In genomic region chrX:37818031-37818430, GRCh38 we compare ENCODE assay signal across 11 cellular contexts. TPM values are rescaled to one million over a fixed set of nuclear protein-coding genes. Genes with fewer than 3 reads are reported as not detected.
DNase-seq lines count a peak whose midpoint lies in the region; ATAC-seq lines count a peak whose summit lies in the region.
"Had no signal": no experiment of that assay in that cellular context is flagged by ENCODE, and none has a peak within 500 bp of the region (broad histone marks: within the 10 kb centered on the region; RNA-seq: fewer than 3 reads in every experiment).

No MANE protein-coding gene starts in this region.

- H3K4me3 Mint-ChIP-seq in naive B cell = peak overlapping the region; percentile 64 to 86 (median 73)

- no peaks in the 10 kb centered on the region for H3K27me3 Mint-ChIP-seq in naive B cell

- H3K4me1 Mint-ChIP-seq in naive B cell = peaks cover 55 to 79% (median 60%) of the 10 kb centered on the region in 3 donors

- no peak overlapping the region for H3K27ac ChIP-seq in substantia nigra (ENCODE audit: low read depth, low read length, poor library complexity, severe bottlenecking)
- H3K27ac ChIP-seq: GM23248 had no signal

- H3K36me3 Mint-ChIP-seq in naive B cell = no peaks in the 10 kb centered on the region

- peaks cover 0 to 5% (median 0%) of the 10 kb centered on the region in 7 donors for H3K9me3 Mint-ChIP-seq in naive B cell

- DNase-seq in MV-4-11 (lab: John Stamatoyannopoulos, UW) (peak; percentile 55), naive B cell (peak; percentile 61), NCI-H1436 treated with DMSO at 0.1 percent for 48 hours (lab: John Stamatoyannopoulos, UW) (no peak), substantia nigra (lab: John Stamatoyannopoulos, UW) (no peak)
- no peak for DNase-seq in activated CD8-positive, alpha-beta memory T cell treated with anti-CD3 and anti-CD28 coated beads, Interleukin-2, amount 50 U/mL, for 48 hours
- DNase-seq: activated CD4-positive, alpha-beta T cell treated with anti-CD3 and anti-CD28 coated beads for 4 hours; DMS79 treated with DMSO at 0.1 percent for 48 hours; GM23248; nucleus accumbens had no signal

- peak; percentile 52 for ATAC-seq in GM19043 (IDR thresholded peaks at IDR 0.05; ENCODE audit: low read depth, unreplicated experiment)
- ATAC-seq in HG02798 (IDR thresholded peaks at IDR 0.05; ENCODE audit: poor library complexity, unreplicated experiment) = peak; percentile 53
- ATAC-seq in naive B cell (ENCODE audit: low read depth in 2 of 2) = peak; percentile 87

- peak overlapping the region; percentile 92 to 98 (median 96) for H3K27ac Mint-ChIP-seq in naive B cell

RNA-seq across cellular contexts. Expression of gene DYNLT3, which starts 29.3 kb away (rescaled TPM):
- 10 to 100 TPM; 24.3 to 52.2 (median 32.7) TPM for polyA plus RNA-seq in naive B cell (ENCODE audit: low read depth in 6 of 6)

RNA-seq across cellular contexts. Expression of gene CYBB, which starts 38.2 kb away (rescaled TPM):
- 100 to 1,000 TPM in 5 of 6 donors, 10 to 100 TPM in 1; 81.2 to 182 (median 161) TPM for polyA plus RNA-seq in naive B cell (ENCODE audit: low read depth in 6 of 6)
- polyA plus RNA-seq: GM23248 had no signal

Comparison
In these comparisons a context has a peak if more than half of its experiments do, and no peak if none do; other contexts are left out.
1. DNase-seq: peak in MV-4-11 (single experiment) and naive B cell (single experiment); none in NCI-H1436 treated with DMSO at 0.1 percent for 48 hours (single experiment), substantia nigra (0 of 49) and activated CD8-positive, alpha-beta memory T cell treated with anti-CD3 and anti-CD28 coated beads, Interleukin-2, amount 50 U/mL, for 48 hours (single experiment).
2. Peak in every context shown above with its lines, with median percentiles within 50 percentile points of each other: ATAC-seq.